In the genomic region with DNA sequence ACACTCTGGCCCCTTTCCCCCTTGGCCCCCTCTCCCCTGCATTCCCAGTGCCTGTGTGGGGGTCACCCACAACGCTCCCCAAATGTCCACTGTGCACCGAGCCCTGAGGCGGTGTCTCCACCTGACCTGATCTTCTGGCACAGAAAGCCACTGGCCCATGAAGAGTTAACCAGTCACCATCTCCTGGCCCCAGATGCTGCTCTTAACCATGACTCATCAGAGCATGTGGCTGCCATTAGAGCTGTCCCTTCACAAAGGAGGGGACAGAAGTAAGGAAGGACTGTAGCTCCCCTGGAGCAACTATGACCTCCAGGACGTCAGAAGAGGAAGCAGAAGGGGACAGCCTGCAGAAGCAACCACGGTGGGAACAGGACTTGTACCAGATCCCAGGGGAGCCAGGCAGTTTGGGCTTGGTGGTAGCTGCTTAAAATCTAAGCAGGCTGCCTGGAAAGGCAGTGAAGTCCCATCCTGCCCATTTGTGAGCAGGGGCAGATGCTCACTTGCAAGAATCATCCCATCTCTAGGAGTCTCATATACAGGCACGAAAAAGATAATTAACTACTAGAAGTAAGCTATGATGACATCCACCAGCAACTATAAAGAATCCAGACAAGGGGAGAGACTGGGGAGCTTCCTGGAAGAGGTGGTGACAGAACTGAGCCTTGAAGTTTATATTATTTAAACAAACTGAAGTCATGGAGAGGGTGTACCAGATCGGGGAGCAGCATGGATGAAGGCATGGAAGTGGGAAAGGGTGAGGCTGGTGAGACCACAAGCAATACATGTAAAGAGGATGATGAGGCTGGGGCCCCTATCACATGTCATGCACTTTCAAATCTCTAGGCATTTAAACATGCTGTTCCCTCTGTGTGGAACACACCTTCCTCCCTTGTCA, we compare ENCODE assay signal across 7 cellular contexts. TPM values are rescaled to one million over a fixed set of nuclear protein-coding genes. Genes with fewer than 3 reads are reported as not detected.
DNase-seq lines count a peak whose midpoint lies in the region; ATAC-seq and TF ChIP-seq lines count a peak whose summit lies in the region.

No MANE protein-coding gene starts in this region.

- H3K27ac Mint-ChIP-seq in activated naive CD8-positive, alpha-beta T cell treated with anti-CD3 and anti-CD28 coated beads, Interleukin-2, amount 50 U/mL, for 24 hours, result peak overlapping the region; percentile 49
- H3K27ac Mint-ChIP-seq in stimulated activated memory B cell treated with anti-CD40 and anti-IgM and Interleukin-4, amounts not matched to agents 10 μg/mL and 1 μg/mL and 100 μg/mL, for 72 hours, result peak overlapping the region; percentile 5

- no peak for TF ChIP-seq EP300 in gastroesophageal sphincter (IDR thresholded peaks at IDR 0.05)

- peaks cover 28% of the 10 kb centered on the region for H3K27me3 Mint-ChIP-seq in activated naive CD8-positive, alpha-beta T cell treated with anti-CD3 and anti-CD28 coated beads, Interleukin-2, amount 50 U/mL, for 24 hours
- H3K27me3 Mint-ChIP-seq in stimulated activated memory B cell treated with anti-CD40 and anti-IgM and Interleukin-4, amounts not matched to agents 10 μg/mL and 1 μg/mL and 100 μg/mL, for 72 hours, result peaks cover 37% of the 10 kb centered on the region

- H3K9me3 ChIP-seq in DND-41 (ENCODE audit: insufficient read depth, low read length, severe bottlenecking) (no peaks in the 10 kb centered on the region), gastroesophageal sphincter (no peaks in the 10 kb centered on the region)

- 33 to 38% methylated on average over 2 to 3 of the region's 7 CpGs for whole genome bisulfite sequencing in gastroesophageal sphincter (ENCODE audit: low coverage in 1 of 2), 2 donors

- H3K9me3 Mint-ChIP-seq in activated naive CD8-positive, alpha-beta T cell treated with anti-CD3 and anti-CD28 coated beads, Interleukin-2, amount 50 U/mL, for 24 hours, result no peaks in the 10 kb centered on the region
- H3K9me3 Mint-ChIP-seq in stimulated activated memory B cell treated with anti-CD40 and anti-IgM and Interleukin-4, amounts not matched to agents 10 μg/mL and 1 μg/mL and 100 μg/mL, for 72 hours, result no peaks in the 10 kb centered on the region

- H4K20me1 ChIP-seq in DND-41 (ENCODE audit: insufficient read depth, low read length), result no peaks in the 10 kb centered on the region

- H3K27me3 ChIP-seq in DND-41 (ENCODE audit: insufficient read depth, low read length, poor library complexity) (no peaks in the 10 kb centered on the region), gastroesophageal sphincter (peaks cover 29% of the 10 kb centered on the region)

- no peaks in the 10 kb centered on the region for H3K79me2 ChIP-seq in DND-41 (ENCODE audit: insufficient read depth, low read length)

- H3K4me2 ChIP-seq in DND-41 (ENCODE audit: insufficient read depth, low read length), result no peak overlapping the region

- no peaks in the 10 kb centered on the region for H3K36me3 Mint-ChIP-seq in activated naive CD8-positive, alpha-beta T cell treated with anti-CD3 and anti-CD28 coated beads, Interleukin-2, amount 50 U/mL, for 24 hours (ENCODE audit: low read depth)
- no peaks in the 10 kb centered on the region for H3K36me3 Mint-ChIP-seq in stimulated activated memory B cell treated with anti-CD40 and anti-IgM and Interleukin-4, amounts not matched to agents 10 μg/mL and 1 μg/mL and 100 μg/mL, for 72 hours

- peak overlapping the region; percentile 73 for H3K4me3 Mint-ChIP-seq in activated naive CD8-positive, alpha-beta T cell treated with anti-CD3 and anti-CD28 coated beads, Interleukin-2, amount 50 U/mL, for 24 hours
- H3K4me3 Mint-ChIP-seq in stimulated activated memory B cell treated with anti-CD40 and anti-IgM and Interleukin-4, amounts not matched to agents 10 μg/mL and 1 μg/mL and 100 μg/mL, for 72 hours, result peak overlapping the region; percentile 65

- TF ChIP-seq CTCF in DND-41 (IDR thresholded peaks at IDR 0.05; ENCODE audit: borderline replicate concordance, extremely low read depth, low read length, poor library complexity, severe bottlenecking) (no peak), gastroesophageal sphincter (IDR thresholded peaks at IDR 0.05) (no peak)

- H3K36me3 ChIP-seq in DND-41 (ENCODE audit: insufficient read depth, low read length), result no peaks in the 10 kb centered on the region
- no peaks in the 10 kb centered on the region for H3K36me3 ChIP-seq in gastroesophageal sphincter

- no peak overlapping the region for H2AFZ ChIP-seq in DND-41 (ENCODE audit: low read depth, low read length)

- DNase-seq in DND-41 (no peak), NCI-H1694 treated with DMSO at 0.1 percent for 48 hours (lab: John Stamatoyannopoulos, UW) (peak; percentile 56)
- no peak for DNase-seq in activated naive CD8-positive, alpha-beta T cell treated with anti-CD3 and anti-CD28 coated beads, Interleukin-2, amount 50 U/mL, for 24 hours

- TF ChIP-seq POLR2A in gastroesophageal sphincter (IDR thresholded peaks at IDR 0.05), result no peak

- H3K4me3 ChIP-seq in DND-41 (ENCODE audit: low read depth in 1 of 2, low read length in 2 of 2) (no peak overlapping the region), iPS-11a (ENCODE audit: low read depth, low read length) (peak overlapping the region; percentile 43), gastroesophageal sphincter (no peak overlapping the region)

- ATAC-seq in DND-41 (ENCODE audit: insufficient read depth, low read depth) (peak; percentile 48; the same call in 1 of the 3 replicates), GM21737 (IDR thresholded peaks at IDR 0.05; ENCODE audit: unreplicated experiment) (peak; percentile 45), gastroesophageal sphincter (no peak)
- peak; percentile 53 for ATAC-seq in activated naive CD8-positive, alpha-beta T cell treated with anti-CD3 and anti-CD28 coated beads, Interleukin-2, amount 50 U/mL, for 24 hours
- ATAC-seq in stimulated activated memory B cell treated with anti-CD40 and anti-IgM and Interleukin-4, amounts not matched to agents 10 μg/mL and 1 μg/mL and 100 μg/mL, for 72 hours, result peak; percentile 64

- H3K9ac ChIP-seq in DND-41 (ENCODE audit: low read depth, low read length), result no peak overlapping the region

- H3K4me1 Mint-ChIP-seq in activated naive CD8-positive, alpha-beta T cell treated with anti-CD3 and anti-CD28 coated beads, Interleukin-2, amount 50 U/mL, for 24 hours, result peaks cover 16% of the 10 kb centered on the region
- peaks cover 13% of the 10 kb centered on the region for H3K4me1 Mint-ChIP-seq in stimulated activated memory B cell treated with anti-CD40 and anti-IgM and Interleukin-4, amounts not matched to agents 10 μg/mL and 1 μg/mL and 100 μg/mL, for 72 hours

- no peak overlapping the region for H3K27ac ChIP-seq in DND-41 (ENCODE audit: low read length)
- no peak overlapping the region for H3K27ac ChIP-seq in gastroesophageal sphincter

- H3K4me1 ChIP-seq in DND-41 (ENCODE audit: insufficient read depth, low read length) (no peaks in the 10 kb centered on the region), gastroesophageal sphincter (peaks cover 0 to 19% (median 7%) of the 10 kb centered on the region in 3 donors)

RNA-seq across cellular contexts. Expression of gene TTC39A, which starts 1.1 kb away (rescaled TPM):
- total RNA-seq in gastroesophageal sphincter, result 1 to 10 TPM in 1 of 4 donors, under 1 TPM in 3; 0.40 to 9.6 (median 0.70) TPM
